Comparison of ENCODE assay signal across 12 cellular contexts in the genomic region with DNA sequence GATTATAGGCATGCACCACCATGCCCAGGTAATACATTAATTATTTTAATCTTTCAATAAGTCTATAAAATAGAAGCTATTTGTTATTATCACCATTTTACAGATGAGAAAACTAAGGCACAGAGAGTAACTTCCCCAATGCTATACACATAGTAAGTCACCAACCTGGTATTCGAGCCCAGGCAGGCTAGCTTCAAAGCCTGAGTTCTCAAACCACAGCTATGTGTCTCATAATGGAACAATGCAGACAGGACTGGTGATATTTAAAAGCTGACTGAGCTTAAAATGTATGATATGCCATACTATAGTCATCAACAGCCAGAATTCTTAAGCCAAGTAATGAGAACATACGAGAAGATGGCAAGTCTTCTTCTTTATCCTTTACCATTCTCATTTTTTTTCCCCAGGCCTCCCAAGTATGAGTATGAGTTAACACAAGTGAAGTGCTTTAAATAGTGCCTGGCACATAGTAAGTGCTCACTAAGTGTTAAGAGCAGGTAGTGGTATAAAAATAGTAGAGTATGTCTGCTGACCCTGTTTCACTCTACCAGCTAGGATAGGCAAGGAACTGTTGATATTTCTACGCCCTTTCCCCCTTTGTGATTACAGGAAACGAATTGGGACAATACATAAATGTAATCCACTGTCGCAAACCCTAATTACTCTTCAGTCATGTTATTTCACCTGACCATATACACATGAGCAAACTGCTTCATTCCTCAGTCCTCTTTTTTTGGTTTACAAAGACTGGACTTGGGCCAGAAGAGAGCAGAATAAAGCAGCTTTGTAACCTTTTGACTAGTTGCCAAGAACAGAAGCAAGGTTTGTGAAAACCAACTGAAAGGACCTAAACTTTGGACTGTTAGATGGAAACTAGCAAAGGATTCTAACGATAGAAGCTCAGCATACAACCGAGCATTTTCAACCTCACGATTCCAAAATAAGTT. TPM values are rescaled to one million over a fixed set of nuclear protein-coding genes. Genes with fewer than 3 reads are reported as not detected.
DNase-seq lines count a peak whose midpoint lies in the region; ATAC-seq and TF ChIP-seq lines count a peak whose summit lies in the region.
"Had no signal": no experiment of that assay in that cellular context is flagged by ENCODE, and none has a peak within 500 bp of the region (broad histone marks: within the 10 kb centered on the region; RNA-seq: fewer than 3 reads in every experiment).

No MANE protein-coding gene starts in this region.

- no peaks in the 10 kb centered on the region for H3K36me3 Mint-ChIP-seq in Calu3 (ENCODE audit: insufficient read depth, unreplicated experiment)

- no peak for TF ChIP-seq POLR2A in erythroblast (IDR thresholded peaks at IDR 0.05; ENCODE audit: low read length)

- DNase-seq in Calu3, result peak; percentile 36
- DNase-seq in RWPE1 (ENCODE audit: low spot score), result peak; percentile 16
- DNase-seq in fibroblast of gingiva (ENCODE audit: low read depth), result peak; percentile 9
- no peak for DNase-seq in mucosa of descending colon
- no peak for DNase-seq in erythroblast (lab: John Stamatoyannopoulos, UW)
- no peak for DNase-seq in cerebellar cortex (ENCODE audit: low spot score)
- DNase-seq: activated naive CD4-positive, alpha-beta T cell treated with anti-CD3 and anti-CD28 coated beads, Interleukin-2, amount 10 ng/mL, durations not matched to agents 7 days and 5 days; CD4-positive, CD25-positive, alpha-beta regulatory T cell; head of caudate nucleus had no signal

- no peak overlapping the region for H3K27ac ChIP-seq in RWPE1

- no peak for TF ChIP-seq CTCF in Calu3 (IDR thresholded peaks at IDR 0.05; ENCODE audit: unreplicated experiment)
- no peak for TF ChIP-seq CTCF in RWPE1 (conservative IDR thresholded peaks at IDR 0.05; ENCODE audit: low read depth)
- no peak for TF ChIP-seq CTCF in mucosa of descending colon (IDR thresholded peaks at IDR 0.05)

- H3K9me3 ChIP-seq in mucosa of descending colon, result no peaks in the 10 kb centered on the region

- no peaks in the 10 kb centered on the region for H3K27me3 Mint-ChIP-seq in Calu3 (ENCODE audit: unreplicated experiment)
- H3K27me3 Mint-ChIP-seq: activated naive CD4-positive, alpha-beta T cell treated with anti-CD3 and anti-CD28 coated beads, Interleukin-2, amount 10 ng/mL, durations not matched to agents 7 days and 5 days; CD4-positive, CD25-positive, alpha-beta regulatory T cell had no signal

- BruUV-seq in Calu3 (replicated peaks; lab: Mats Ljungman, UMichigan), result no TSS peak

- H3K4me1 Mint-ChIP-seq in Calu3 (ENCODE audit: low read depth, unreplicated experiment), result peaks cover 17% of the 10 kb centered on the region

- POLR2A ChIA-PET in RWPE1 (lab: Yijun Ruan, JAX; ENCODE audit: low non-redundant PET), result interaction anchor here (1.0 kb wide), 1 partner anchor 9 kb away, joined by 4 read pairs; a partner anchor contains a TSS

- no peaks in the 10 kb centered on the region for H3K4me1 ChIP-seq in mucosa of descending colon (ENCODE audit: low read depth)

- CTCF ChIA-PET in Calu3 (lab: Charles Lee) (interaction anchor here (0.8 to 1.8 kb wide), 4 partner anchors 8 to 12 kb away, joined by 4 to 11 read pairs (median 4); a partner anchor contains a TSS), RWPE1 (lab: Yijun Ruan, JAX) (interaction anchor here (1.8 kb wide), 1 partner anchor 12 kb away, joined by 4 read pairs; no protein-coding TSS in a partner anchor)

- H3K36me3 ChIP-seq in mucosa of descending colon (ENCODE audit: low read depth), result no peaks in the 10 kb centered on the region

- peak; percentile 63 for ATAC-seq in mucosa of descending colon
- no peak for ATAC-seq in HG03175 (IDR thresholded peaks at IDR 0.05; ENCODE audit: unreplicated experiment)
- no peak for ATAC-seq in HG02623 (IDR thresholded peaks at IDR 0.05; ENCODE audit: unreplicated experiment)
- ATAC-seq: activated CD4-positive, CD25-positive, alpha-beta regulatory T cell treated with anti-CD3 and anti-CD28 coated beads, Interleukin-2, amount 50 U/mL, for 24 hours had no signal

- intact Hi-C loops in Calu3 (cut with micrococcal nuclease; ENCODE audit: unreplicated experiment) (no loop called here), mucosa of descending colon (cut with DNase I, micrococcal nuclease) (no loop called here)

- H3K9me3 Mint-ChIP-seq in Calu3 (ENCODE audit: low read depth, unreplicated experiment), result no peaks in the 10 kb centered on the region
- H3K9me3 Mint-ChIP-seq: activated naive CD4-positive, alpha-beta T cell treated with anti-CD3 and anti-CD28 coated beads, Interleukin-2, amount 10 ng/mL, durations not matched to agents 7 days and 5 days; CD4-positive, CD25-positive, alpha-beta regulatory T cell had no signal

- H3K4me3 Mint-ChIP-seq in Calu3 (ENCODE audit: low read depth, unreplicated experiment), result no peak overlapping the region
- H3K4me3 Mint-ChIP-seq: activated naive CD4-positive, alpha-beta T cell treated with anti-CD3 and anti-CD28 coated beads, Interleukin-2, amount 10 ng/mL, durations not matched to agents 7 days and 5 days; CD4-positive, CD25-positive, alpha-beta regulatory T cell had no signal

- no peak overlapping the region for H3K27ac Mint-ChIP-seq in Calu3 (ENCODE audit: unreplicated experiment)
- H3K27ac Mint-ChIP-seq: activated naive CD4-positive, alpha-beta T cell treated with anti-CD3 and anti-CD28 coated beads, Interleukin-2, amount 10 ng/mL, durations not matched to agents 7 days and 5 days; CD4-positive, CD25-positive, alpha-beta regulatory T cell had no signal

- no peak overlapping the region for H3K4me3 ChIP-seq in mucosa of descending colon

RNA-seq across cellular contexts. Expression of a gene that starts 9.5 kb away (rescaled TPM):
- total RNA-seq in Calu3 (2022) (15.0 and 18.8 TPM in 2 replicates), mucosa of descending colon (10 to 100 TPM; 19.2 to 22.8 (median 19.9) TPM)

Comparison
In these comparisons a context has a peak if more than half of its experiments do, and no peak if none do; other contexts are left out.
1. DNase-seq: peak in Calu3 (single experiment), RWPE1 (single experiment) and fibroblast of gingiva (single experiment); none in mucosa of descending colon (0 of 3), erythroblast (0 of 2) and cerebellar cortex (single experiment).